In genomic region chr10:71258046-71258445, GRCh38 we compare ENCODE assay signal across 33 cellular contexts. TPM values are rescaled to one million over a fixed set of nuclear protein-coding genes. Genes with fewer than 3 reads are reported as not detected.
"Had no signal": no experiment of that assay in that cellular context is flagged by ENCODE, and none has a peak within 500 bp of the region (broad histone marks: within the 10 kb centered on the region; RNA-seq: fewer than 3 reads in every experiment).

No MANE protein-coding gene starts in this region.

- ATAC-seq: activated CD8-positive, alpha-beta memory T cell treated with anti-CD3 and anti-CD28 coated beads, Interleukin-2, amount 10 ng/mL, durations not matched to agents 7 days and 5 days; PC-3 had no signal

- DNase-seq: activated CD4-positive, alpha-beta memory T cell treated with anti-CD3 and anti-CD28 coated beads, Interleukin-2, amount 10 ng/mL, durations not matched to agents 7 days and 5 days; activated CD4-positive, alpha-beta T cell treated with anti-CD3 and anti-CD28 coated beads for 1 hour; activated CD4-positive, alpha-beta T cell treated with anti-CD3 and anti-CD28 coated beads for 48 hours; activated CD4-positive, CD25-positive, alpha-beta regulatory T cell; activated CD8-positive, alpha-beta memory T cell treated with anti-CD3 and anti-CD28 coated beads for 24 hours; activated CD8-positive, alpha-beta memory T cell treated with anti-CD3 and anti-CD28 coated beads, Interleukin-2, amount 10 ng/mL, durations not matched to agents 7 days and 5 days; activated CD8-positive, alpha-beta memory T cell treated with anti-CD3 and anti-CD28 coated beads, Interleukin-2, amount 50 U/mL, for 48 hours; activated effector memory CD4-positive, alpha-beta T cell treated with Interleukin-2 at 50 U/mL for 16 hours; activated naive CD4-positive, alpha-beta T cell treated with anti-CD3 and anti-CD28 coated beads, Interleukin-2, amount 10 ng/mL, durations not matched to agents 7 days and 5 days; activated naive CD8-positive, alpha-beta T cell treated with anti-CD3 and anti-CD28 coated beads for 36 hours; activated T-cell treated with anti-CD3 and anti-CD28 coated beads, Interleukin-2, amount 50 U/mL, for 48 hours; amniotic stem cell; aorta; brain microvascular endothelial cell; NCI-H1092 treated with DMSO at 0.1 percent for 48 hours; NCI-H1417; NCI-H146; NCI-H187; NCI-H2029 treated with DMSO at 0.1 percent for 48 hours; NCI-H2107; NCI-H2171; NCI-H510A; NCI-H526; NCI-H748 treated with DMSO at 0.1 percent for 48 hours; NK-92 treated with Interleukin-12 subunit alpha and Interleukin-12 subunit beta, amount 100 ng/mL, for 24 hours; PC-3; SHP77; SJCRH30; T1000; WERI-Rb-1 had no signal

- H3K27me3 ChIP-seq: brain microvascular endothelial cell, SJCRH30 had no signal

- H3K36me3 ChIP-seq: brain microvascular endothelial cell, SJCRH30, WERI-Rb-1 had no signal

- H3K9me3 ChIP-seq: SJCRH30 had no signal

- H3K27ac ChIP-seq: brain microvascular endothelial cell, SJCRH30, SK-N-MC, WERI-Rb-1 had no signal

- H3K4me3 ChIP-seq: SJCRH30, SK-N-MC had no signal

RNA-seq across cellular contexts. Expression of gene UNC5B, which starts 45.7 kb away (rescaled TPM):
- total RNA-seq: activated CD4-positive, alpha-beta memory T cell treated with anti-CD3 and anti-CD28 coated beads, Interleukin-2, amount 10 ng/mL, durations not matched to agents 7 days and 5 days; T-helper 1 cell treated with Interleukin-12 subunit alpha and Interleukin-12 subunit beta and Interleukin-4 antibody, amounts not matched to agents 30 ng/mL and 1 ng/mL, for 36 hours; T-helper 2 cell treated with Interferon-gamma antibody and Interleukin-4, amounts not matched to agents 100 ng/mL and 5 ng/mL, for 36 hours had no signal
